In the genomic region with DNA sequence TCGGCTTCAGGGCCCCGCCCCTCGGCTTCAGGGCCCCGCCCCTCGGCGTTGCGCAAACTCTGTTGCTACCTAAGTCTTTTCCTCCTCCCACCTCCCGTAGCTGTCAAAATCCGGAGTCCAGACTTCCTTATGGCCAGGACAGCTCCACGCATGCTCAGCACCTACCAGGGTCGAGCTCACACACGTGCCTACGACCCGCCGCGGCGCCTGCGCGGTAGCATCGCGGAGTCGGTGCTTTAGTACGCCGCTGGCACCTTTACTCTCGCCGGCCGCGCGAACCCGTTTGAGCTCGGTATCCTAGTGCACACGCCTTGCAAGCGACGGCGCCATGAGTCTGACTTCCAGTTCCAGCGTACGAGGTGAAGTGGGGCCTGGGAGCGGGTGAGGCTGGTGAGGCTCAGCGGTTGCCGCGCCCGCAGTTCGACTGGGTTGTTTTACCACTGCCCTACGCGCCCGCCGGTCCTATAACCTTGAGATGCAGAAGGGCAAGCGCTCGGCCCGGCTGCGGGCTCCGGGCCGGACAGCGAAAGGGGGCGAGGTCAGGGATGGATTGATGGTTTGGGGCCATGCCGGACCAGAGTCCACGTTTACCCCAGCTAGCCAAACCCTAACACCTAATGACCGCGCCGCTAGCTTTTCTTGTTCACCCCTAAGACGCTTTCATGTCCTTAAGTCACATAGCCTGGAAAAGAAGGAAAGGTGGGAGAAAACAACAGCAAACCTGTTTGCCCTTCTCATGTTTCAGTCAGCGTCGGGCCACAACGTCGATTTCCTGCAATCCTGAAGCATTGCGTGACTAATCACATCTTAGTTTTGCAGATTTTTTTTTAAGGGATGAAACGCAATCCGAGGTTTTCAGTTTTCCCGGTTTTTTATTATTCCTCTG, we compare ENCODE assay signal across 1 cellular context.
TF ChIP-seq lines count a peak whose summit lies in the region.

A gene (plus strand): TSS at position 217 of the 886 bp plus-strand sequence. CDS start 112 bp downstream, at position 329.

TF ChIP-seq in H1, 55 proteins besides CTCF, POLR2A, EP300 and RAD21 (continued from another document):
- TF ChIP-seq, protein P1, sequence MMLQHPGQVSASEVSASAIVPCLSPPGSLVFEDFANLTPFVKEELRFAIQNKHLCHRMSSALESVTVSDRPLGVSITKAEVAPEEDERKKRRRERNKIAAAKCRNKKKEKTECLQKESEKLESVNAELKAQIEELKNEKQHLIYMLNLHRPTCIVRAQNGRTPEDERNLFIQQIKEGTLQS (IDR thresholded peaks at IDR 0.05; ENCODE audit: insufficient read depth, low read depth, low read length) = no peak
TF ChIP-seq in H1: peak in this region for 23.
